ENCODE assay signal across 14 cellular contexts in the genomic region with DNA sequence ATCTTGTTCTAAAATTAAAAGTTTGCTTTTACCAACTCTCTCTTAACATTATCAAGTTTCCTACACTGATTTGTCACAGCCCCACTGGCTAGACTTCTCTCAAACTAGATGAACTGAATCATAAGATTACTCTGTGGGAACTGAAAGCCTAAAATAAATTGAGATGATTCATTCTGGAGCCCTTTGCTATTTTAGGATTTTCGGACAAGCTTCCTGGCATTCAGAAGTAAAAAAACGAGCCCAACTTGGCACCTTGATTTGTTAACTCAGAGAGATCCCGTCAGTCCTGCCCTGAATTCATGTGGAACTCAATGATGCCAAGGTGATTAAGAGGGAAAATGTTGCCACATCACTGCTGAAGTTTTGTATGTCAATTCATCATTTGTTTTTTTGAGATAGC.
DNase-seq lines count a peak whose midpoint lies in the region; ATAC-seq and TF ChIP-seq lines count a peak whose summit lies in the region.
"Had no signal": no experiment of that assay in that cellular context is flagged by ENCODE, and none has a peak within 500 bp of the region (broad histone marks: within the 10 kb centered on the region; RNA-seq: fewer than 3 reads in every experiment).

No MANE protein-coding gene starts in this region.

- DNase-seq in GM04503 (ENCODE audit: low read depth): peak; percentile 2
- DNase-seq in RKO (ENCODE audit: low spot score): peak; percentile 24
- peak; percentile 9 for DNase-seq in fibroblast of gingiva (ENCODE audit: low read depth)
- DNase-seq in renal cortical epithelial cell (ENCODE audit: low read depth): peak; percentile 16
- no peak for DNase-seq in brain microvascular endothelial cell
- no peak for DNase-seq in OCI-M2 (lab: John Stamatoyannopoulos, UW; ENCODE audit: unreplicated experiment)
- DNase-seq in T-helper 2 cell: no peak
- DNase-seq: activated CD4-positive, alpha-beta T cell treated with anti-CD3 and anti-CD28 coated beads for 36 hours; CD4-positive, CD25-positive, alpha-beta regulatory T cell; NCI-H510A; retina had no signal

- no peak for ATAC-seq in HG02852 (IDR thresholded peaks at IDR 0.05; ENCODE audit: unreplicated experiment)
- ATAC-seq: activated CD4-positive, alpha-beta T cell treated with anti-CD3 and anti-CD28 coated beads for 36 hours; Panc1 had no signal

- H3K36me3 ChIP-seq in brain microvascular endothelial cell (replicated peaks): no peaks in the 10 kb centered on the region
- H3K36me3 ChIP-seq: vagina had no signal

- H3K27ac ChIP-seq in brain microvascular endothelial cell: no peak overlapping the region
- H3K27ac ChIP-seq: vagina had no signal

- no peak overlapping the region for H3K4me3 ChIP-seq in brain microvascular endothelial cell (ENCODE audit: low read depth, low read length)
- H3K4me3 ChIP-seq: vagina had no signal

- in situ Hi-C loops in brain microvascular endothelial cell (cut with HindIII; ENCODE audit: low pct_ligation_motif_present, low sequenced_read_pairs): no loop called here

- no peak for TF ChIP-seq CTCF in brain microvascular endothelial cell (IDR thresholded peaks at IDR 0.05; ENCODE audit: low read depth, low read length, missing control alignments)

- no peaks in the 10 kb centered on the region for H3K27me3 ChIP-seq in brain microvascular endothelial cell (replicated peaks)
- H3K27me3 ChIP-seq: vagina had no signal

Comparison
In these comparisons a context has a peak if more than half of its experiments do, and no peak if none do; other contexts are left out.
1. DNase-seq: peak in GM04503 (single experiment), RKO (single experiment), fibroblast of gingiva (single experiment) and renal cortical epithelial cell (single experiment); none in brain microvascular endothelial cell (single experiment), OCI-M2 (single experiment) and T-helper 2 cell (0 of 5).